ENCODE assay signal across 12 cellular contexts in the genomic region with DNA sequence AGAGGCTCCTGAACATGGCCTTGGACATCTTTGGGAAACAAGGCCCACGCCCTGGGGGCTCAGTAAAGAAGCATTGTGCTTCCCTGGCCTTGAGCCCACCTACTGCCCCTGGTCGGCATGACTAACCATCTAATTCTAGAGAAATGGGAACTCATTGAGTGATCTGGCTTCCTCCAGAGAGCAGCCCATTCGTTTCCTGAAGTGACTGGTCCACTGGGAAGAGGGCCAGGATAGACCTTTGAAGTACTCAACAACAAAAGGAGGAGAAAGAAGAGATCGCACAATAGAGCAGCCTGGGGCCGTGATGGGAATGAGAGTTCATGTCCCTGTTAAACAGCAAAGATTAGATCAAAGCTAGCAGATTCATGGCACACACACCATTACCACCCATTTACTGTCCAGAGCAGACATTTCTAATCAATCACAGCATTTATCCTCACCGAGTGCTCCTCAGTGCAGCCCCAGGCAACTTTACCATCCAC.
DNase-seq lines count a peak whose midpoint lies in the region; ATAC-seq and TF ChIP-seq lines count a peak whose summit lies in the region.
"Had no signal": no experiment of that assay in that cellular context is flagged by ENCODE, and none has a peak within 500 bp of the region (broad histone marks: within the 10 kb centered on the region; RNA-seq: fewer than 3 reads in every experiment).

No MANE protein-coding gene starts in this region.

- H3K9ac ChIP-seq in GM23248, result no peak overlapping the region

- H2AFZ ChIP-seq in GM23248, result no peak overlapping the region

- H3K27ac ChIP-seq in GM23248, result no peak overlapping the region
- H3K27ac ChIP-seq: HL-60, testis had no signal

- H3K4me1 ChIP-seq in GM23248 (ENCODE audit: insufficient read depth), result 0 out of 2 replicates have a peak, but pooled peaks cover 3% of the 10 kb centered on the region

- H3K27me3 ChIP-seq in GM23248 (replicated peaks; ENCODE audit: insufficient read depth), result peaks cover under 1% of the 10 kb centered on the region; the same call in 1 of the 2 replicates
- H3K27me3 ChIP-seq: testis had no signal

- H4K20me1 ChIP-seq in GM23248 (ENCODE audit: insufficient read depth), result no peaks in the 10 kb centered on the region

- no peak overlapping the region for H3K4me3 ChIP-seq in GM23248
- no peak overlapping the region for H3K4me3 ChIP-seq in choroid plexus epithelial cell (ENCODE audit: low read depth, low read length)
- H3K4me3 ChIP-seq: testis had no signal

- no peaks in the 10 kb centered on the region for H3F3A ChIP-seq in GM23248 (ENCODE audit: insufficient read depth)

- peak; percentile 83 for DNase-seq in GM23248
- peak; percentile 42 for DNase-seq in NCI-H345 treated with DMSO at 0.1 percent for 48 hours (lab: John Stamatoyannopoulos, UW; ENCODE audit: unreplicated experiment)
- peak; percentile 14 for DNase-seq in choroid plexus epithelial cell (ENCODE audit: low read depth)
- no peak for DNase-seq in omental fat pad (ENCODE audit: low spot score)
- no peak for DNase-seq in putamen (ENCODE audit: low spot score)
- DNase-seq: activated naive CD4-positive, alpha-beta T cell treated with anti-CD3 and anti-CD28 coated beads for 36 hours; NCI-H510A treated with DMSO at 0.1 percent for 48 hours; nephron progenitor cell; testis had no signal

- WGBS in GM23248 (ENCODE audit: low coverage in 1 of 2, low lambda C conversion rate in 2 of 2, missing lambda C conversion rate in 2 of 2), 2 experiments, result 47 to 58% methylated on average over 6 of the region's 6 CpGs

- no peak for TF ChIP-seq CTCF in choroid plexus epithelial cell (conservative IDR thresholded peaks at IDR 0.05; ENCODE audit: low read depth, low read length)
- no peak for TF ChIP-seq CTCF in omental fat pad (IDR thresholded peaks at IDR 0.05)

- in situ Hi-C loops in GM23248 (cut with MboI), result no loop called here

- H3K36me3 ChIP-seq in GM23248 (ENCODE audit: low read depth), result no peaks in the 10 kb centered on the region

- H3K9me2 ChIP-seq in GM23248 (ENCODE audit: insufficient read depth), result no peaks in the 10 kb centered on the region

- ATAC-seq in omental fat pad (ENCODE audit: low FRiP score) (peak; percentile 58), HG02852 (IDR thresholded peaks at IDR 0.05; ENCODE audit: unreplicated experiment) (no peak), HG03175 (IDR thresholded peaks at IDR 0.05; ENCODE audit: unreplicated experiment) (no peak)

- no peaks in the 10 kb centered on the region for H3K79me2 ChIP-seq in GM23248 (ENCODE audit: insufficient read depth)

- H3K4me2 ChIP-seq in GM23248 (ENCODE audit: unreplicated experiment), result no peak overlapping the region

- H3K9me3 ChIP-seq in GM23248 (ENCODE audit: low read depth), result no peaks in the 10 kb centered on the region
- H3K9me3 ChIP-seq: testis had no signal

Comparison
In these comparisons a context has a peak if more than half of its experiments do, and no peak if none do; other contexts are left out.
1. DNase-seq: peak in GM23248 (single experiment), NCI-H345 treated with DMSO at 0.1 percent for 48 hours (single experiment) and choroid plexus epithelial cell (single experiment); none in omental fat pad (single experiment) and putamen (single experiment).